In the genomic region with DNA sequence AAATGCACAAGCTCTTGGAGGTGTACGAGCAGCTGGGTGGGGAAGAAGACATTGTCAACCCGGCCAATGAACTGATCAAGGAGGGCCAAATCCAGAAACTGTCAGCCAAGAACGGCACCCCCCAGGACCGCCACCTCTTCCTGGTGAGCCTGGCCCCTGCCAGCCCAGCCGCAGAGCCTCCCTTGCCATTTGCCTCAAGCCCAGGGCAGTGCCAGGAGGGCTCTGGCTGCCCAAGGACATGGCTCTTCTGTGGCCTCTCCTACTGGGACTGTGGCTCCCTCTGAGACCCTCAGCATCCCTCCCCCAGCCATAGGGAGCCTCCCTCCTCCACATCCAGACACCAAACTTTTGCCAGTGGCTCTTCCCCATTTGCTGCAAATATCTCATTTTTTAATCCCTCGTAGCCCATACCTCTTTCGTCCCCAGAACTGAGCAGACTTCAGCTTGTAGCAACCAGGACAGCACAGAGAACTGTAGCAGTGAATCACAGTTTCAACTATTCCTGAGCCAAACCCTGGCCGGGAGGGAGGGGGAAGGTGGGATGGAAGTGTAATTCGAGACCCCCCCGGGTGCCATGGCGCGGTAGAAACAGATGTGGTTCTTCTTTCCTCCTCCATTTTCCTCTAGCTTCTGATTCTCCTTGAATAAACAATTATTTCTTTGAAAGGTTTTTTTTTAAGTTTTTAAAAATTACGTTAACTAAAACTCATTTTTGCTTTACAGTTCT, we compare ENCODE assay signal across 2 cellular contexts.
TF ChIP-seq lines count a peak whose summit lies in the region.

No MANE protein-coding gene starts in this region.

TF ChIP-seq in SK-N-SH, 30 proteins besides CTCF, POLR2A, EP300 and RAD21:
- no peak for TF ChIP-seq GATA2 (CRISPR knock-in tag; IDR thresholded peaks at IDR 0.05)
- TF ChIP-seq FOXM1 (IDR thresholded peaks at IDR 0.05; ENCODE audit: low read depth) = no peak
- no peak for TF ChIP-seq EZH2phosphoT487 (IDR thresholded peaks at IDR 0.05; ENCODE audit: borderline replicate concordance, low read depth)
- TF ChIP-seq GABPA (IDR thresholded peaks at IDR 0.05; ENCODE audit: low read depth) = no peak
- TF ChIP-seq TEAD4 (IDR thresholded peaks at IDR 0.05; ENCODE audit: borderline replicate concordance, insufficient read depth) = no peak
- no peak for TF ChIP-seq SIN3A (IDR thresholded peaks at IDR 0.05; ENCODE audit: borderline replicate concordance, low read depth, low read length)
- TF ChIP-seq, protein P1, sequence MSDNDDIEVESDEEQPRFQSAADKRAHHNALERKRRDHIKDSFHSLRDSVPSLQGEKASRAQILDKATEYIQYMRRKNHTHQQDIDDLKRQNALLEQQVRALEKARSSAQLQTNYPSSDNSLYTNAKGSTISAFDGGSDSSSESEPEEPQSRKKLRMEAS (IDR thresholded peaks at IDR 0.05; ENCODE audit: low read depth) = no peak

TF ChIP-seq in SK-N-SH treated with all-trans-retinoic acid at 6 μM for 48 hours, 23 proteins besides CTCF, POLR2A, EP300 and RAD21:
- no peak for TF ChIP-seq TSHZ2 (CRISPR knock-in tag; IDR thresholded peaks at IDR 0.05)
- TF ChIP-seq ZNF8 (CRISPR knock-in tag; IDR thresholded peaks at IDR 0.05) = no peak
- no peak for TF ChIP-seq GLIS3 (CRISPR knock-in tag; IDR thresholded peaks at IDR 0.05)
- TF ChIP-seq ZNF70 (CRISPR knock-in tag; IDR thresholded peaks at IDR 0.05) = no peak
- no peak for TF ChIP-seq ISL1 (CRISPR knock-in tag; IDR thresholded peaks at IDR 0.05)
